8 cellular contexts compared by ENCODE assay signal in the genomic region with DNA sequence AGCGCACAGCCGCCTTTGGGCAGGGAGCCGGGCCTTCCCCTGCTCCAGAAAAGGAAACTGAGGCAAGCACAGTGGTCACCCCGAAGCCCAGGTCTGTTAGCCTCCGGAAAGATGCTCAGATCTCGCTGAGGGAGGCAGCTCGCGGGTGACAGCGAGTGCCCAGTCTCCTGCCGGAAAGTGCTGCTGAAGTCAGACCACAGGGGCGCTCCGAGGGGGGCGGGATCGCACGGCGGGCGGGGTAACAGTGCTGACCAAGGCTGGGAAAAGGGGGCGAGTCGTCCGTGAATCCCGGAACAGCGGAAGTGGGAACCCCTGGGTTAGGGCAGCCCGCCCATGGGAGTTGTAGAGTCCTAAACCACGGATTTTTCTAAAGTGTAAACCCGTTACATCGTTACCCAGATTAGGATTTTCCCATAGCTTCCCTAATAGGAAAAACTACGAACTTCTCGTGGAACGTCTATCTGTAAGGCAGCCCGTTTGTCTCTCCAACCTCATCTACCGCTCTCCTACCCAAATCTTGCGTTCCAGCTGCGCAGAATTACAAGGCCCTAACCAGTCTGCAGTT. TPM values are rescaled to one million over a fixed set of nuclear protein-coding genes. Genes with fewer than 3 reads are reported as not detected.
DNase-seq lines count a peak whose midpoint lies in the region; ATAC-seq, FAIRE-seq and TF ChIP-seq lines count a peak whose summit lies in the region.

No MANE protein-coding gene starts in this region.

- peak overlapping the region; percentile 88 for H3K9ac ChIP-seq in HepG2 (ENCODE audit: insufficient read depth, low read depth, low read length)

- no peaks in the 10 kb centered on the region; a peak in 1 of 5 replicates for H3K27me3 ChIP-seq in HepG2 (ENCODE audit: control insufficient read depth in 1 of 2, insufficient read depth in 2 of 2, low read length in 2 of 2)

- peak; percentile 24 for ATAC-seq in HG03571 (IDR thresholded peaks at IDR 0.05; ENCODE audit: unreplicated experiment)
- peak; percentile 87 for ATAC-seq in HepG2

- H3K4me1 ChIP-seq in HepG2 (ENCODE audit: insufficient read depth, low read length): peaks cover 30% of the 10 kb centered on the region

- no peak for FAIRE-seq in HepG2 (lab: Jason Lieb, UNC)

- peak overlapping the region; percentile 71 to 97 (median 74) for H3K4me3 ChIP-seq in HepG2 (replicated peaks in 1 of 3; ENCODE audit: insufficient read depth in 1 of 3, low read depth in 2 of 3, low read length in 3 of 3)

- intact Hi-C loops in HepG2 (cut with micrococcal nuclease; ENCODE audit: unreplicated experiment): no loop called here

- TF ChIP-seq EP300 in HepG2 (IDR thresholded peaks at IDR 0.05; ENCODE audit: low read depth in 2 of 2, low read length in 2 of 2): peak in 1 of 2 experiments; percentile 22; a peak in 1 of 4 replicates
- TF ChIP-seq EP300 in HepG2 (CRISPR knock-in tag; IDR thresholded peaks at IDR 0.05; ENCODE audit: borderline replicate concordance): no peak

- peak; percentile 31 to 56; a peak in 2 of 4 replicates for TF ChIP-seq POLR2A in HepG2 (IDR thresholded peaks at IDR 0.05; ENCODE audit: insufficient read depth in 1 of 2, low read depth in 2 of 2, low read length in 2 of 2)

- 3% methylated on average over 23 of the region's 33 CpGs for WGBS in HepG2 (ENCODE audit: low lambda C conversion rate)

- peaks cover 4 to 11% of the 10 kb centered on the region in 2 experiments; a peak in 3 of 5 replicates for H3K36me3 ChIP-seq in HepG2 (replicated peaks in 1 of 2; ENCODE audit: control insufficient read depth in 1 of 2, insufficient read depth in 2 of 2, low read length in 2 of 2)

- peaks cover 8% of the 10 kb centered on the region for H3K79me2 ChIP-seq in HepG2 (ENCODE audit: insufficient read depth, low read length)

- H3K27ac ChIP-seq in HepG2 (ENCODE audit: extremely low read length, insufficient read depth, low read length): peak overlapping the region; percentile 76

- TSS peak; percentile 86 for BruUV-seq in HepG2 (replicated peaks; lab: Mats Ljungman, UMichigan)

- H3K9me3 ChIP-seq in HepG2 (ENCODE audit: low read length): no peaks in the 10 kb centered on the region

- DNase-seq in EH (ENCODE audit: low read depth): peak; percentile 84
- DNase-seq in GM20000 (ENCODE audit: low spot score): peak; percentile 67
- peak; percentile 19 for DNase-seq in T-helper 22 cell (ENCODE audit: low read depth)
- peak; percentile 38 to 75 for DNase-seq in dermis microvascular lymphatic vessel endothelial cell (ENCODE audit: low read depth in 2 of 2)
- peak; percentile 66 for DNase-seq in HepG2 (ENCODE audit: low spot score)
- DNase-seq in stimulated activated CD4-positive, alpha-beta T cell treated with anti-CD3 and anti-CD28 coated beads, TNF-alpha, amount 100 ng/mL, for 4 hours (ENCODE audit: low read depth in 3 of 3): peak in 2 of 3 experiments; percentile 13 to 20
- DNase-seq in cortex of kidney (lab: John Stamatoyannopoulos, UW): no peak

- POLR2A ChIA-PET in HepG2 (lab: Yijun Ruan, JAX): interaction anchor here (0.6 to 1.9 kb wide), 10 partner anchors 8 to 205 kb away, joined by 3 to 12 read pairs (median 4); a partner anchor contains a TSS

- CTCF ChIA-PET in HepG2 (lab: Yijun Ruan, JAX; ENCODE audit: low intra/inter-chr PET ratio, low total read pairs): no interaction called here

- H4K20me1 ChIP-seq in HepG2 (ENCODE audit: insufficient read depth, low read length): no peaks in the 10 kb centered on the region

- TF ChIP-seq RAD21 in HepG2 (CRISPR knock-in tag; IDR thresholded peaks at IDR 0.05): no peak

- H3K4me2 ChIP-seq in HepG2 (ENCODE audit: low read depth, low read length): peak overlapping the region; percentile 77

- in situ Hi-C loops in HepG2 (cut with HindIII; ENCODE audit: extremely low pct_ligation_motif_present, low pct_unique_long_range_greater_than_20kb): loop anchor here (10.0 kb wide), 1 partner anchor 86 kb away; no protein-coding TSS in a partner anchor

- H2AFZ ChIP-seq in HepG2 (ENCODE audit: low read length): peak overlapping the region; percentile 92

- TF ChIP-seq CTCF in GM20000 (IDR thresholded peaks at IDR 0.05; ENCODE audit: extremely low read depth, missing control alignments): no peak
- peak; percentile 28 for TF ChIP-seq CTCF in HepG2 (CRISPR knock-in tag; IDR thresholded peaks at IDR 0.05)

RNA-seq across cellular contexts. Expression of a gene that starts 0.5 kb away (rescaled TPM):
- total RNA-seq in dermis microvascular lymphatic vessel endothelial cell (32.5 and 36.5 TPM in 2 replicates), HepG2 (2016; rRNA removed; fragmentation: Illumina TruSeq; extraction: Trizol) (27.6 and 35.4 TPM in 2 replicates)
- 5.8 and 7.1 TPM in 2 replicates for total RNA-seq in HepG2 (2016; cell fraction: cytosol; rRNA removed; fragmentation: Illumina TruSeq; extraction: Trizol; ENCODE audit: low read depth)
- total RNA-seq in HepG2 (2016; cell fraction: insoluble cytoplasmic fraction; rRNA removed; fragmentation: Illumina TruSeq; extraction: Trizol): 28.5 and 36.0 TPM in 2 replicates
- total RNA-seq in HepG2 (2016; cell fraction: membrane; rRNA removed; fragmentation: Illumina TruSeq; extraction: Trizol): 7.1 and 7.2 TPM in 2 replicates
- 36.6 and 39.6 TPM in 2 replicates for total RNA-seq in HepG2 (2016; cell fraction: nucleus; rRNA removed; fragmentation: Illumina TruSeq; extraction: Trizol)
- 34.2 and 44.0 TPM in 2 replicates for polyA plus RNA-seq in HepG2 (2011; rRNA removed)
- 21.5 and 23.3 TPM in 2 replicates for polyA plus RNA-seq in HepG2 (2011; cell fraction: cytosol; rRNA removed)
- 216 and 253 TPM in 2 replicates for polyA plus RNA-seq in HepG2 (2011; cell fraction: nucleus; rRNA removed)
- polyA plus RNA-seq in HepG2 (2012): 26.0 and 31.8 TPM in 2 replicates
- polyA plus RNA-seq in HepG2 (2016; cell fraction: cytosol; fragmentation: Illumina TruSeq; extraction: Trizol; ENCODE audit: low read depth): 3.7 and 4.5 TPM in 2 replicates
- polyA plus RNA-seq in HepG2 (2016; cell fraction: insoluble cytoplasmic fraction; fragmentation: Illumina TruSeq; extraction: Trizol; ENCODE audit: low read depth): 22.7 and 23.3 TPM in 2 replicates
- polyA plus RNA-seq in HepG2 (2016; cell fraction: membrane; fragmentation: Illumina TruSeq; extraction: Trizol; ENCODE audit: low read depth): 4.4 and 5.8 TPM in 2 replicates
- polyA plus RNA-seq in HepG2 (2016; cell fraction: nucleus; fragmentation: Illumina TruSeq; extraction: Trizol; ENCODE audit: insufficient read depth, low read depth): 85.0 and 94.6 TPM in 2 replicates
- polyA minus RNA-seq in HepG2 (2011; rRNA and poly(A)+ RNA removed; ENCODE audit: low replicate concordance): 26.6 and 68.4 TPM in 2 replicates
- polyA minus RNA-seq in HepG2 (2011; cell fraction: cytosol; rRNA and poly(A)+ RNA removed): 14.9 and 18.9 TPM in 2 replicates
- 34.0 and 43.6 TPM in 2 replicates for polyA minus RNA-seq in HepG2 (2011; cell fraction: nucleus; rRNA and poly(A)+ RNA removed)

RNA-seq across cellular contexts. Expression of a gene that starts 0.6 kb away (rescaled TPM):
- total RNA-seq in dermis microvascular lymphatic vessel endothelial cell: 9.6 and 20.2 TPM in 2 replicates
- total RNA-seq in HepG2 (2016; rRNA removed; fragmentation: Illumina TruSeq; extraction: Trizol): 12.6 and 40.1 TPM in 2 replicates
- total RNA-seq in HepG2 (2016; cell fraction: cytosol; rRNA removed; fragmentation: Illumina TruSeq; extraction: Trizol; ENCODE audit: low read depth): 15.8 and 19.1 TPM in 2 replicates
- 12.7 and 43.6 TPM in 2 replicates for total RNA-seq in HepG2 (2016; cell fraction: insoluble cytoplasmic fraction; rRNA removed; fragmentation: Illumina TruSeq; extraction: Trizol)
- total RNA-seq in HepG2 (2016; cell fraction: membrane; rRNA removed; fragmentation: Illumina TruSeq; extraction: Trizol): 25.5 and 30.3 TPM in 2 replicates
- total RNA-seq in HepG2 (2016; cell fraction: nucleus; rRNA removed; fragmentation: Illumina TruSeq; extraction: Trizol): 50.5 and 56.6 TPM in 2 replicates
- 84.2 and 92.3 TPM in 2 replicates for polyA plus RNA-seq in HepG2 (2011; rRNA removed)
- 34.6 and 52.7 TPM in 2 replicates for polyA plus RNA-seq in HepG2 (2011; cell fraction: cytosol; rRNA removed)
- polyA plus RNA-seq in HepG2 (2011; cell fraction: nucleus; rRNA removed): 548 and 651 TPM in 2 replicates
- polyA plus RNA-seq in HepG2 (2012): 37.5 and 47.0 TPM in 2 replicates
- polyA plus RNA-seq in HepG2 (2016; cell fraction: cytosol; fragmentation: Illumina TruSeq; extraction: Trizol; ENCODE audit: low read depth): 15.4 and 16.6 TPM in 2 replicates
- 13.1 and 14.6 TPM in 2 replicates for polyA plus RNA-seq in HepG2 (2016; cell fraction: insoluble cytoplasmic fraction; fragmentation: Illumina TruSeq; extraction: Trizol; ENCODE audit: low read depth)
- polyA plus RNA-seq in HepG2 (2016; cell fraction: membrane; fragmentation: Illumina TruSeq; extraction: Trizol; ENCODE audit: low read depth): 23.9 and 27.4 TPM in 2 replicates
- 129 TPM in 2 replicates for polyA plus RNA-seq in HepG2 (2016; cell fraction: nucleus; fragmentation: Illumina TruSeq; extraction: Trizol; ENCODE audit: insufficient read depth, low read depth)
- polyA minus RNA-seq in HepG2 (2011; rRNA and poly(A)+ RNA removed; ENCODE audit: low replicate concordance): 12.5 and 33.7 TPM in 2 replicates
- polyA minus RNA-seq in HepG2 (2011; cell fraction: cytosol; rRNA and poly(A)+ RNA removed): 9.0 and 9.2 TPM in 2 replicates
- polyA minus RNA-seq in HepG2 (2011; cell fraction: nucleus; rRNA and poly(A)+ RNA removed): 45.2 and 51.7 TPM in 2 replicates

RNA-seq across cellular contexts. Expression of a gene that starts 24.9 kb away (rescaled TPM):
- total RNA-seq in dermis microvascular lymphatic vessel endothelial cell: not detected in 2 replicates
- not detected in 2 replicates for total RNA-seq in HepG2 (2016; rRNA removed; fragmentation: Illumina TruSeq; extraction: Trizol)
- not detected in 2 replicates for total RNA-seq in HepG2 (2016; cell fraction: cytosol; rRNA removed; fragmentation: Illumina TruSeq; extraction: Trizol; ENCODE audit: low read depth)
- total RNA-seq in HepG2 (2016; cell fraction: insoluble cytoplasmic fraction; rRNA removed; fragmentation: Illumina TruSeq; extraction: Trizol): not detected in 2 replicates
- not detected in 2 replicates for total RNA-seq in HepG2 (2016; cell fraction: membrane; rRNA removed; fragmentation: Illumina TruSeq; extraction: Trizol)
- not detected in 2 replicates for total RNA-seq in HepG2 (2016; cell fraction: nucleus; rRNA removed; fragmentation: Illumina TruSeq; extraction: Trizol)
- not detected in 2 replicates for polyA plus RNA-seq in HepG2 (2011; rRNA removed)
- polyA plus RNA-seq in HepG2 (2011; cell fraction: cytosol; rRNA removed): not detected in 2 replicates
- polyA plus RNA-seq in HepG2 (2011; cell fraction: nucleus; rRNA removed): not detected in 2 replicates
- not detected in 2 replicates for polyA plus RNA-seq in HepG2 (2012)
- not detected in 2 replicates for polyA plus RNA-seq in HepG2 (2016; cell fraction: cytosol; fragmentation: Illumina TruSeq; extraction: Trizol; ENCODE audit: low read depth)
- not detected in 2 replicates for polyA plus RNA-seq in HepG2 (2016; cell fraction: insoluble cytoplasmic fraction; fragmentation: Illumina TruSeq; extraction: Trizol; ENCODE audit: low read depth)
- polyA plus RNA-seq in HepG2 (2016; cell fraction: membrane; fragmentation: Illumina TruSeq; extraction: Trizol; ENCODE audit: low read depth): not detected in 2 replicates
- polyA plus RNA-seq in HepG2 (2016; cell fraction: nucleus; fragmentation: Illumina TruSeq; extraction: Trizol; ENCODE audit: insufficient read depth, low read depth): not detected in 2 replicates
- polyA minus RNA-seq in HepG2 (2011; rRNA and poly(A)+ RNA removed; ENCODE audit: low replicate concordance): not detected in 2 replicates
- not detected in 2 replicates for polyA minus RNA-seq in HepG2 (2011; cell fraction: cytosol; rRNA and poly(A)+ RNA removed)
- polyA minus RNA-seq in HepG2 (2011; cell fraction: nucleus; rRNA and poly(A)+ RNA removed): not detected in 2 replicates

RNA-seq across cellular contexts. Expression of a gene that starts 26.3 kb away (rescaled TPM):
- not detected in 2 replicates for total RNA-seq in dermis microvascular lymphatic vessel endothelial cell
- not detected in 2 replicates for total RNA-seq in HepG2 (2016; rRNA removed; fragmentation: Illumina TruSeq; extraction: Trizol)
- not detected in 2 replicates for total RNA-seq in HepG2 (2016; cell fraction: cytosol; rRNA removed; fragmentation: Illumina TruSeq; extraction: Trizol; ENCODE audit: low read depth)
- total RNA-seq in HepG2 (2016; cell fraction: insoluble cytoplasmic fraction; rRNA removed; fragmentation: Illumina TruSeq; extraction: Trizol): not detected in 2 replicates
- not detected in 2 replicates for total RNA-seq in HepG2 (2016; cell fraction: membrane; rRNA removed; fragmentation: Illumina TruSeq; extraction: Trizol)
- total RNA-seq in HepG2 (2016; cell fraction: nucleus; rRNA removed; fragmentation: Illumina TruSeq; extraction: Trizol): not detected in 2 replicates
- not detected in 2 replicates for polyA plus RNA-seq in HepG2 (2011; rRNA removed)
- not detected in 2 replicates for polyA plus RNA-seq in HepG2 (2011; cell fraction: cytosol; rRNA removed)
- polyA plus RNA-seq in HepG2 (2011; cell fraction: nucleus; rRNA removed): not detected in 2 replicates
- not detected in 2 replicates for polyA plus RNA-seq in HepG2 (2012)
- polyA plus RNA-seq in HepG2 (2016; cell fraction: cytosol; fragmentation: Illumina TruSeq; extraction: Trizol; ENCODE audit: low read depth): not detected in 2 replicates
- not detected in 2 replicates for polyA plus RNA-seq in HepG2 (2016; cell fraction: insoluble cytoplasmic fraction; fragmentation: Illumina TruSeq; extraction: Trizol; ENCODE audit: low read depth)
- polyA plus RNA-seq in HepG2 (2016; cell fraction: membrane; fragmentation: Illumina TruSeq; extraction: Trizol; ENCODE audit: low read depth): not detected in 2 replicates
- polyA plus RNA-seq in HepG2 (2016; cell fraction: nucleus; fragmentation: Illumina TruSeq; extraction: Trizol; ENCODE audit: insufficient read depth, low read depth): not detected in 2 replicates
- not detected in 2 replicates for polyA minus RNA-seq in HepG2 (2011; rRNA and poly(A)+ RNA removed; ENCODE audit: low replicate concordance)
- not detected in 2 replicates for polyA minus RNA-seq in HepG2 (2011; cell fraction: cytosol; rRNA and poly(A)+ RNA removed)
- polyA minus RNA-seq in HepG2 (2011; cell fraction: nucleus; rRNA and poly(A)+ RNA removed): not detected in 2 replicates

RNA-seq across cellular contexts. Expression of a gene that starts 32.2 kb away (rescaled TPM):
- total RNA-seq in dermis microvascular lymphatic vessel endothelial cell: 18.7 and 25.7 TPM in 2 replicates
- total RNA-seq in HepG2 (2016; rRNA removed; fragmentation: Illumina TruSeq; extraction: Trizol): 43.7 and 47.2 TPM in 2 replicates
- total RNA-seq in HepG2 (2016; cell fraction: cytosol; rRNA removed; fragmentation: Illumina TruSeq; extraction: Trizol; ENCODE audit: low read depth): 75.0 and 92.4 TPM in 2 replicates
- total RNA-seq in HepG2 (2016; cell fraction: insoluble cytoplasmic fraction; rRNA removed; fragmentation: Illumina TruSeq; extraction: Trizol): 36.6 and 48.6 TPM in 2 replicates
- total RNA-seq in HepG2 (2016; cell fraction: membrane; rRNA removed; fragmentation: Illumina TruSeq; extraction: Trizol): 68.2 and 69.6 TPM in 2 replicates
- total RNA-seq in HepG2 (2016; cell fraction: nucleus; rRNA removed; fragmentation: Illumina TruSeq; extraction: Trizol): 49.3 and 53.4 TPM in 2 replicates
- 107 and 127 TPM in 2 replicates for polyA plus RNA-seq in HepG2 (2011; rRNA removed)
- polyA plus RNA-seq in HepG2 (2011; cell fraction: cytosol; rRNA removed): 69.7 and 102 TPM in 2 replicates
- 65.1 and 68.2 TPM in 2 replicates for polyA plus RNA-seq in HepG2 (2011; cell fraction: nucleus; rRNA removed)
- polyA plus RNA-seq in HepG2 (2012): 67.3 and 73.2 TPM in 2 replicates
- polyA plus RNA-seq in HepG2 (2016; cell fraction: cytosol; fragmentation: Illumina TruSeq; extraction: Trizol; ENCODE audit: low read depth): 23.1 and 26.7 TPM in 2 replicates
- 56.2 and 64.8 TPM in 2 replicates for polyA plus RNA-seq in HepG2 (2016; cell fraction: insoluble cytoplasmic fraction; fragmentation: Illumina TruSeq; extraction: Trizol; ENCODE audit: low read depth)
- polyA plus RNA-seq in HepG2 (2016; cell fraction: membrane; fragmentation: Illumina TruSeq; extraction: Trizol; ENCODE audit: low read depth): 68.7 and 72.2 TPM in 2 replicates
- polyA plus RNA-seq in HepG2 (2016; cell fraction: nucleus; fragmentation: Illumina TruSeq; extraction: Trizol; ENCODE audit: insufficient read depth, low read depth): 100 and 102 TPM in 2 replicates
- polyA minus RNA-seq in HepG2 (2011; rRNA and poly(A)+ RNA removed; ENCODE audit: low replicate concordance): 22.9 and 71.1 TPM in 2 replicates
- polyA minus RNA-seq in HepG2 (2011; cell fraction: cytosol; rRNA and poly(A)+ RNA removed): 48.3 and 52.0 TPM in 2 replicates
- polyA minus RNA-seq in HepG2 (2011; cell fraction: nucleus; rRNA and poly(A)+ RNA removed): 49.8 and 61.4 TPM in 2 replicates
